7 cellular contexts compared by ENCODE assay signal in genomic region chr6:33317418-33317667, GRCh38. TPM values are rescaled to one million over a fixed set of nuclear protein-coding genes. Genes with fewer than 3 reads are reported as not detected.
A peak's percentile ranks its signal among the peaks of the same experiment; 100 is the strongest.
DNase-seq lines count a peak whose midpoint lies in the region; ATAC-seq and TF ChIP-seq lines count a peak whose summit lies in the region.

No MANE protein-coding gene starts in this region.

- no peak overlapping the region for H4K5ac ChIP-seq in H9 (ENCODE audit: insufficient read length, low read depth, low read length)

- H2BK5ac ChIP-seq in H9 (ENCODE audit: insufficient read length, low read length) = no peak overlapping the region

- H3K27ac Mint-ChIP-seq in H9 = peak overlapping the region in 1 of 3 experiments; percentile 76; a peak in 1 of 7 replicates
- peak overlapping the region; percentile 91; the same call in 1 of the 2 replicates for H3K27ac Mint-ChIP-seq in WTC11
- H3K27ac Mint-ChIP-seq in glutamatergic neuron (ENCODE audit: unreplicated experiment) = peak overlapping the region; percentile 33
- no peak overlapping the region for H3K27ac Mint-ChIP-seq in progenitor cell of endocrine pancreas

- peaks cover 59 to 64% of the 10 kb centered on the region in 2 experiments for H3K4me1 Mint-ChIP-seq in H9
- peaks cover 65% of the 10 kb centered on the region for H3K4me1 Mint-ChIP-seq in WTC11
- H3K4me1 Mint-ChIP-seq in glutamatergic neuron (ENCODE audit: low read depth, unreplicated experiment) = peaks cover 23% of the 10 kb centered on the region
- peaks cover 45% of the 10 kb centered on the region for H3K4me1 Mint-ChIP-seq in progenitor cell of endocrine pancreas (ENCODE audit: low read depth)

- no peak overlapping the region for H2BK12ac ChIP-seq in H9 (ENCODE audit: insufficient read length, low read depth, low read length)

- H3K36me3 Mint-ChIP-seq in H9 (ENCODE audit: insufficient read depth in 1 of 3, low read depth in 3 of 3) (peaks cover 26 to 47% (median 42%) of the 10 kb centered on the region in 3 experiments), WTC11 (peaks cover 21% of the 10 kb centered on the region), glutamatergic neuron (ENCODE audit: unreplicated experiment) (no peaks in the 10 kb centered on the region), progenitor cell of endocrine pancreas (ENCODE audit: insufficient read depth) (peaks cover 25% of the 10 kb centered on the region)

- H2BK15ac ChIP-seq in H9 (ENCODE audit: low read depth, low read length) = no peak overlapping the region

- H2BK120ac ChIP-seq in H9 (ENCODE audit: low read depth, low read length, poor library complexity, severe bottlenecking) = no peak overlapping the region

- H3K27me3 Mint-ChIP-seq in H9 (ENCODE audit: low read depth) = no peaks in the 10 kb centered on the region; the same call in 1 of the 2 replicates
- H3K27me3 Mint-ChIP-seq in WTC11 (ENCODE audit: low read depth) = no peaks in the 10 kb centered on the region; the same call in 1 of the 2 replicates
- peaks cover 10% of the 10 kb centered on the region for H3K27me3 Mint-ChIP-seq in glutamatergic neuron (ENCODE audit: unreplicated experiment)
- peaks cover 2% of the 10 kb centered on the region for H3K27me3 Mint-ChIP-seq in progenitor cell of endocrine pancreas

- POLR2A ChIA-PET in WTC11 (lab: Charles Lee) = interaction anchor here (0.7 to 1.9 kb wide), 13 partner anchors 19 to 367 kb away, joined by 3 to 8 read pairs (median 3); partner anchors contain the start of gene B3GALT4

- no peaks in the 10 kb centered on the region for H3K9me3 ChIP-seq in H9 (ENCODE audit: control insufficient read depth, low read depth, low read length)

- H3K4ac ChIP-seq in H9 (ENCODE audit: low read depth, low read length) = no peak overlapping the region

- peaks cover 7% of the 10 kb centered on the region for H3K79me1 ChIP-seq in H9 (ENCODE audit: insufficient read depth, low read depth, low read length, poor library complexity, severe bottlenecking)

- H3K9ac ChIP-seq in H9 (ENCODE audit: extremely low read depth, insufficient read length, low read length) = no peak overlapping the region

- no peak overlapping the region for H2BK20ac ChIP-seq in H9 (ENCODE audit: low read depth, low read length, poor library complexity, severe bottlenecking)

- no peak overlapping the region for H3K27ac ChIP-seq in H9 (ENCODE audit: insufficient read length, low read depth, low read length)

- H3K4me2 ChIP-seq in H9 (ENCODE audit: insufficient read depth, insufficient read length, low read length) = peak overlapping the region; percentile 61

- no peak overlapping the region for H3K18ac ChIP-seq in H9 (ENCODE audit: insufficient read length, low read depth, low read length)

- DNase-seq in H9 = no peak
- DNase-seq in WTC11 (ENCODE audit: low spot score) = peak; percentile 69
- no peak for DNase-seq in glutamatergic neuron
- no peak for DNase-seq in progenitor cell of endocrine pancreas (ENCODE audit: low spot score, unreplicated experiment)
- no peak for DNase-seq in NCI-H1105 treated with DMSO at 0.1 percent for 48 hours (lab: John Stamatoyannopoulos, UW)
- DNase-seq in NCI-H226 = no peak

- ATAC-seq in WTC11 = no peak
- ATAC-seq in GM19328 (IDR thresholded peaks at IDR 0.05; ENCODE audit: unreplicated experiment) = no peak

- H3K4me3 Mint-ChIP-seq in H9 (peak overlapping the region; percentile 94 to 98), WTC11 (peak overlapping the region; percentile 71), glutamatergic neuron (ENCODE audit: unreplicated experiment) (peak overlapping the region; percentile 81), progenitor cell of endocrine pancreas (ENCODE audit: low read depth) (peak overlapping the region; percentile 76)

- peaks cover 8% of the 10 kb centered on the region; the same call in 1 of the 2 replicates for H3K79me2 ChIP-seq in H9 (ENCODE audit: insufficient read depth, low read length)

- H3K23me2 ChIP-seq in H9 (ENCODE audit: insufficient read length, low read depth, low read length, poor library complexity, severe bottlenecking) = peaks cover 35% of the 10 kb centered on the region

- no peak overlapping the region for H2AFZ ChIP-seq in H9 (ENCODE audit: low read length)

- WGBS in H9 (ENCODE audit: extremely low coverage, insufficient read length, low lambda C conversion rate) = no CpG with 5 or more reads among the region's 27 CpGs

- H2AK5ac ChIP-seq in H9 (ENCODE audit: insufficient read length, low read length) = no peak overlapping the region

- no peak overlapping the region for H3K23ac ChIP-seq in H9 (ENCODE audit: insufficient read length, low read depth, low read length)

- H4K91ac ChIP-seq in H9 (ENCODE audit: insufficient read length, low read depth, low read length) = no peak overlapping the region

- H4K8ac ChIP-seq in H9 (replicated peaks; ENCODE audit: insufficient read length, low read depth, low read length) = no peak overlapping the region

- H4K20me1 ChIP-seq in H9 (ENCODE audit: control insufficient read depth, insufficient read depth, insufficient read length) = no peaks in the 10 kb centered on the region

- H3T11ph ChIP-seq in H9 (ENCODE audit: low read length) = no peak overlapping the region

- TF ChIP-seq CTCF in H9 (conservative IDR thresholded peaks at IDR 0.05) = no peak
- TF ChIP-seq CTCF in WTC11 (IDR thresholded peaks at IDR 0.05) = no peak
- TF ChIP-seq CTCF in glutamatergic neuron (IDR thresholded peaks at IDR 0.05; ENCODE audit: partially characterized antibody, unreplicated experiment) = no peak
- no peak for TF ChIP-seq CTCF in progenitor cell of endocrine pancreas (IDR thresholded peaks at IDR 0.05; ENCODE audit: unreplicated experiment)

- peaks cover 5% of the 10 kb centered on the region; the same call in 1 of the 2 replicates for H3K4me1 ChIP-seq in H9 (ENCODE audit: insufficient read depth, low read length)

- H3K14ac ChIP-seq in H9 (ENCODE audit: insufficient read depth, low read length) = no peak overlapping the region

- CTCF ChIA-PET in WTC11 (lab: Charles Lee) = interaction anchor here (0.6 to 2.5 kb wide), 20 partner anchors 12 to 1169 kb away, joined by 3 to 16 read pairs (median 4); partner anchors contain the start of genes B3GALT4, CUTA, PFDN6 and RPS18

- peaks cover 0 to 2% of the 10 kb centered on the region in 2 experiments; a peak in 1 of 5 replicates for H3K9me3 Mint-ChIP-seq in H9
- H3K9me3 Mint-ChIP-seq in WTC11 = no peaks in the 10 kb centered on the region
- H3K9me3 Mint-ChIP-seq in glutamatergic neuron (ENCODE audit: unreplicated experiment) = peaks cover 15% of the 10 kb centered on the region
- H3K9me3 Mint-ChIP-seq in progenitor cell of endocrine pancreas (ENCODE audit: low read depth) = no peaks in the 10 kb centered on the region

- no peak overlapping the region for H3K56ac ChIP-seq in H9 (ENCODE audit: insufficient read length, low read depth, low read length)

- no peaks in the 10 kb centered on the region for H3K27me3 ChIP-seq in H9 (ENCODE audit: insufficient read depth, low read length)

TF ChIP-seq in WTC11, 78 proteins besides CTCF, POLR2A, EP300 and RAD21:
- no peak for TF ChIP-seq GRHL2 (CRISPR knock-in tag; IDR thresholded peaks at IDR 0.05; ENCODE audit: insufficient replicate concordance, severe bottlenecking)
- no peak for TF ChIP-seq ZNF317 (CRISPR knock-in tag; IDR thresholded peaks at IDR 0.05; ENCODE audit: borderline replicate concordance, low read depth)
- TF ChIP-seq, protein P1, sequence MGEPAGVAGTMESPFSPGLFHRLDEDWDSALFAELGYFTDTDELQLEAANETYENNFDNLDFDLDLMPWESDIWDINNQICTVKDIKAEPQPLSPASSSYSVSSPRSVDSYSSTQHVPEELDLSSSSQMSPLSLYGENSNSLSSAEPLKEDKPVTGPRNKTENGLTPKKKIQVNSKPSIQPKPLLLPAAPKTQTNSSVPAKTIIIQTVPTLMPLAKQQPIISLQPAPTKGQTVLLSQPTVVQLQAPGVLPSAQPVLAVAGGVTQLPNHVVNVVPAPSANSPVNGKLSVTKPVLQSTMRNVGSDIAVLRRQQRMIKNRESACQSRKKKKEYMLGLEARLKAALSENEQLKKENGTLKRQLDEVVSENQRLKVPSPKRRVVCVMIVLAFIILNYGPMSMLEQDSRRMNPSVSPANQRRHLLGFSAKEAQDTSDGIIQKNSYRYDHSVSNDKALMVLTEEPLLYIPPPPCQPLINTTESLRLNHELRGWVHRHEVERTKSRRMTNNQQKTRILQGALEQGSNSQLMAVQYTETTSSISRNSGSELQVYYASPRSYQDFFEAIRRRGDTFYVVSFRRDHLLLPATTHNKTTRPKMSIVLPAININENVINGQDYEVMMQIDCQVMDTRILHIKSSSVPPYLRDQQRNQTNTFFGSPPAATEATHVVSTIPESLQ (CRISPR knock-in tag; IDR thresholded peaks at IDR 0.05) = no peak
- TF ChIP-seq, protein P2, sequence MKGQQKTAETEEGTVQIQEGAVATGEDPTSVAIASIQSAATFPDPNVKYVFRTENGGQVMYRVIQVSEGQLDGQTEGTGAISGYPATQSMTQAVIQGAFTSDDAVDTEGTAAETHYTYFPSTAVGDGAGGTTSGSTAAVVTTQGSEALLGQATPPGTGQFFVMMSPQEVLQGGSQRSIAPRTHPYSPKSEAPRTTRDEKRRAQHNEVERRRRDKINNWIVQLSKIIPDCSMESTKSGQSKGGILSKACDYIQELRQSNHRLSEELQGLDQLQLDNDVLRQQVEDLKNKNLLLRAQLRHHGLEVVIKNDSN (CRISPR knock-in tag; IDR thresholded peaks at IDR 0.05) = no peak
- TF ChIP-seq FOXJ3 (CRISPR knock-in tag; IDR thresholded peaks at IDR 0.05; ENCODE audit: borderline replicate concordance) = no peak
- TF ChIP-seq NFE2L1 (CRISPR knock-in tag; IDR thresholded peaks at IDR 0.05) = no peak
- TF ChIP-seq NR3C1 (CRISPR knock-in tag; conservative IDR thresholded peaks at IDR 0.05; ENCODE audit: low read depth) = no peak
- TF ChIP-seq ZNF138 (CRISPR knock-in tag; conservative IDR thresholded peaks at IDR 0.05) = no peak
- TF ChIP-seq SP1 (CRISPR knock-in tag; conservative IDR thresholded peaks at IDR 0.05) = no peak
TF ChIP-seq in WTC11: peak in this region for 0.

RNA-seq across cellular contexts. Expression of gene ZBTB22, which starts 0.2 kb away (rescaled TPM):
- total RNA-seq in H9 (2021) (8.1 TPM in 2 replicates), WTC11 (2021) (11.6 to 14.7 TPM (median 13.7 TPM) in 3 replicates), glutamatergic neuron (ENCODE audit: unreplicated experiment) (21.7 TPM), progenitor cell of endocrine pancreas (27.3 and 28.1 TPM in 2 replicates)

RNA-seq across cellular contexts. Expression of gene TAPBP, which starts 3.5 kb away (rescaled TPM):
- total RNA-seq in H9 (2021) = 28.2 and 29.5 TPM in 2 replicates
- total RNA-seq in WTC11 (2021) = 43.5 to 50.2 TPM (median 49.3 TPM) in 3 replicates
- 4.7 TPM for total RNA-seq in glutamatergic neuron (ENCODE audit: unreplicated experiment)
- total RNA-seq in progenitor cell of endocrine pancreas = 20.2 and 22.3 TPM in 2 replicates

RNA-seq across cellular contexts. Expression of gene DAXX, which starts 5.4 kb away (rescaled TPM):
- 80.2 and 80.4 TPM in 2 replicates for total RNA-seq in H9 (2021)
- 61.8 to 67.2 TPM (median 65.1 TPM) in 3 replicates for total RNA-seq in WTC11 (2021)
- 37.1 TPM for total RNA-seq in glutamatergic neuron (ENCODE audit: unreplicated experiment)
- total RNA-seq in progenitor cell of endocrine pancreas = 47.5 and 48.4 TPM in 2 replicates

RNA-seq across cellular contexts. Expression of gene RGL2, which starts 18.6 kb away (rescaled TPM):
- total RNA-seq in H9 (2021) (70.5 and 74.3 TPM in 2 replicates), WTC11 (2021) (72.6 to 79.7 TPM (median 77.1 TPM) in 3 replicates), glutamatergic neuron (ENCODE audit: unreplicated experiment) (61.3 TPM), progenitor cell of endocrine pancreas (175 and 196 TPM in 2 replicates)

RNA-seq across cellular contexts. Expression of gene PFDN6, which starts 27.9 kb away (rescaled TPM):
- total RNA-seq in H9 (2021) = 85.8 and 90.7 TPM in 2 replicates
- total RNA-seq in WTC11 (2021) = 83.3 to 95.7 TPM (median 85.6 TPM) in 3 replicates
- 69.7 TPM for total RNA-seq in glutamatergic neuron (ENCODE audit: unreplicated experiment)
- total RNA-seq in progenitor cell of endocrine pancreas = 46.1 and 52.1 TPM in 2 replicates
